In the genomic region with DNA sequence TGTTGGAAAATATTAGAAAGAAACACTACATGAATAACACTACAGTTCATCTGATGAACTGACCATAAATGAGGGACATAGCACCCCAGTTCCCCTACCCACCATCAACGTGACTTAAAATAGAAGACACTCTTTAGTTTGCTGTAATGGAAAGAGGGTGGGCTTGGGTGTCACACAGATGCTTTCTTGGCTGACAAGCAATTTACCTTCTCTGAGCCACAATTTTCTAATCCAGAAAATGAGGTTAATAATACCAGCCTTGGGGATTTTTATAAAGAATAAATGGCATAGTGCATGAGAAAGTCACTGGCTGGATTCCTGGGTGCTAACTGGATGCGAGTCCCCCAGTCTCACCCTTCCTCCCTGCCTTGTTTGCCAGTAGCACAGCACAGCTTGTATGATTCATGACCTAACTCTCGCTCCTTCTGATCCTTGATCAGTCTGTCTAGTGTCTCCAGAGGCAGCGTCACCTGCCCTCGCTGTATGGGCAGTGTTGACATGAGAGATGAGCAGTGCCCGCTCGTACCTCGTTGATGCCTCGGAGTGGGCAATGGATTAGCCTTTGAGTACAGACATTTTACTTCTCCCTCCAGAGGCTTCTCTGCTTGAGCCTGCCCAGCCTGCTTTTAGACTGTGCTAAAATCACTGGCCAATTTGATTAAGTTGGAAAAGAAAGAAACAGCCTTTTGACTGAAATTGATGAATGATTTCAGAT, we compare ENCODE assay signal across 32 cellular contexts.
"Had no signal": no experiment of that assay in that cellular context is flagged by ENCODE, and none has a peak within 500 bp of the region (broad histone marks: within the 10 kb centered on the region; RNA-seq: fewer than 3 reads in every experiment).

No MANE protein-coding gene starts in this region.

- H3K36me3 Mint-ChIP-seq: activated CD8-positive, alpha-beta memory T cell treated with anti-CD3 and anti-CD28 coated beads, Interleukin-2, amount 10 ng/mL, durations not matched to agents 7 days and 5 days; activated naive CD8-positive, alpha-beta T cell had no signal

- H3K27ac ChIP-seq: cardiac muscle cell, SJCRH30, VCaP had no signal

- H3K27me3 Mint-ChIP-seq: activated B cell treated with CpG ODN at 0.5 μM for 24 hours; activated CD4-positive, alpha-beta memory T cell treated with anti-CD3 and anti-CD28 coated beads, Interleukin-2, amount 10 ng/mL, durations not matched to agents 7 days and 5 days; activated CD8-positive, alpha-beta memory T cell treated with anti-CD3 and anti-CD28 coated beads, Interleukin-2, amount 10 ng/mL, durations not matched to agents 7 days and 5 days; activated naive CD4-positive, alpha-beta T cell treated with anti-CD3 and anti-CD28 coated beads, Interleukin-2, amount 10 ng/mL, durations not matched to agents 7 days and 5 days; activated naive CD8-positive, alpha-beta T cell; activated naive CD8-positive, alpha-beta T cell treated with anti-CD3 and anti-CD28 coated beads, Interleukin-2, amount 50 U/mL, for 24 hours; central memory CD8-positive, alpha-beta T cell had no signal

- ATAC-seq: activated CD8-positive, alpha-beta memory T cell treated with anti-CD3 and anti-CD28 coated beads, Interleukin-2, amount 10 ng/mL, durations not matched to agents 7 days and 5 days; activated naive CD8-positive, alpha-beta T cell treated with anti-CD3 and anti-CD28 coated beads, Interleukin-2, amount 50 U/mL, for 24 hours; Panc1 had no signal

- H3K4me3 ChIP-seq: cardiac muscle cell, SJCRH30 had no signal

- H3K4me1 Mint-ChIP-seq: activated B cell treated with CpG ODN at 0.5 μM for 24 hours; central memory CD8-positive, alpha-beta T cell had no signal

- H3K36me3 ChIP-seq: cardiac muscle cell, SJCRH30 had no signal

- H3K9me3 ChIP-seq: SJCRH30 had no signal

- H3K27me3 ChIP-seq: cardiac muscle cell, SJCRH30 had no signal

- H3K4me3 Mint-ChIP-seq: activated B cell treated with CpG ODN at 0.5 μM for 24 hours; activated CD4-positive, alpha-beta memory T cell treated with anti-CD3 and anti-CD28 coated beads, Interleukin-2, amount 10 ng/mL, durations not matched to agents 7 days and 5 days; activated CD8-positive, alpha-beta memory T cell treated with anti-CD3 and anti-CD28 coated beads, Interleukin-2, amount 10 ng/mL, durations not matched to agents 7 days and 5 days; activated naive CD4-positive, alpha-beta T cell treated with anti-CD3 and anti-CD28 coated beads, Interleukin-2, amount 10 ng/mL, durations not matched to agents 7 days and 5 days; activated naive CD8-positive, alpha-beta T cell; activated naive CD8-positive, alpha-beta T cell treated with anti-CD3 and anti-CD28 coated beads, Interleukin-2, amount 50 U/mL, for 24 hours; central memory CD8-positive, alpha-beta T cell had no signal

- DNase-seq: activated B cell treated with CpG ODN at 0.5 μM for 24 hours; activated CD4-positive, alpha-beta memory T cell treated with anti-CD3 and anti-CD28 coated beads, Interleukin-2, amount 10 ng/mL, durations not matched to agents 7 days and 5 days; activated CD4-positive, alpha-beta T cell treated with anti-CD3 and anti-CD28 coated beads for 4 hours; activated CD4-positive, CD25-positive, alpha-beta regulatory T cell treated with anti-CD3 and anti-CD28 coated beads, Interleukin-2, amount 50 U/mL, for 72 hours; activated CD8-positive, alpha-beta memory T cell treated with anti-CD3 and anti-CD28 coated beads for 24 hours; activated CD8-positive, alpha-beta memory T cell treated with anti-CD3 and anti-CD28 coated beads, Interleukin-2, amount 10 ng/mL, durations not matched to agents 7 days and 5 days; activated CD8-positive, alpha-beta memory T cell treated with anti-CD3 and anti-CD28 coated beads, Interleukin-2, amount 50 U/mL, for 48 hours; activated effector memory CD4-positive, alpha-beta T cell treated with Interleukin-2 at 50 U/mL for 16 hours; activated naive CD4-positive, alpha-beta T cell treated with anti-CD3 and anti-CD28 coated beads, Interleukin-2, amount 10 ng/mL, durations not matched to agents 7 days and 5 days; activated naive CD8-positive, alpha-beta T cell treated with anti-CD3 and anti-CD28 coated beads, Interleukin-2, amount 50 U/mL, for 24 hours; activated T-cell treated with anti-CD3 and anti-CD28 coated beads, Interleukin-2, amount 50 U/mL, for 48 hours; aorta; Kasumi-1; KG1; MM.1S; NCI-H1092; NCI-H1436 treated with DMSO at 0.1 percent for 48 hours; NCI-H1694 treated with DMSO at 0.1 percent for 48 hours; NCI-H2029; NCI-H345; NCI-H524 treated with DMSO at 0.1 percent for 48 hours; SHP77; SJCRH30; SW 1271; T-helper 1 cell; T-helper 2 cell; T-helper 9 cell had no signal

- H3K27ac Mint-ChIP-seq: activated B cell treated with CpG ODN at 0.5 μM for 24 hours; activated CD4-positive, alpha-beta memory T cell treated with anti-CD3 and anti-CD28 coated beads, Interleukin-2, amount 10 ng/mL, durations not matched to agents 7 days and 5 days; activated CD8-positive, alpha-beta memory T cell treated with anti-CD3 and anti-CD28 coated beads, Interleukin-2, amount 10 ng/mL, durations not matched to agents 7 days and 5 days; activated naive CD4-positive, alpha-beta T cell treated with anti-CD3 and anti-CD28 coated beads, Interleukin-2, amount 10 ng/mL, durations not matched to agents 7 days and 5 days; activated naive CD8-positive, alpha-beta T cell; activated naive CD8-positive, alpha-beta T cell treated with anti-CD3 and anti-CD28 coated beads, Interleukin-2, amount 50 U/mL, for 24 hours had no signal

- H3K4me1 ChIP-seq: SJCRH30 had no signal

- H3K9me3 Mint-ChIP-seq: activated B cell treated with CpG ODN at 0.5 μM for 24 hours; activated CD4-positive, alpha-beta memory T cell treated with anti-CD3 and anti-CD28 coated beads, Interleukin-2, amount 10 ng/mL, durations not matched to agents 7 days and 5 days had no signal
